Comparison of ENCODE assay signal across 8 cellular contexts in the genomic region with DNA sequence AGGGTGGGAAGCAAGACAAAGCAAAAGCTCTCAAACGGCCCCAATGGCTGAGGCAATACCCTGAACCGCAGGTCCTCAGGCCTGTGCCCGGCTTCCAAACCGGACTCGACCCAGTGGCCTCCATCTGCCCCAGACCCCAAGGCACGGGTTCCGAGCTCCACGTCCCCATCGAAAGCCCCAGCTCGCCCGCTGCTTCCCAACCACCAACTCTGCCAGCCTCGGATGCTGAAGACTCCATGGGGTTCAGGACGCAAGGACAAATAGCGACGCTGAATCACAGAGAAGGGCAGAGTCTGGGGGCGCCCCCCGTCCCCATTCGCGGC. TPM values are rescaled to one million over a fixed set of nuclear protein-coding genes. Genes with fewer than 3 reads are reported as not detected.
DNase-seq lines count a peak whose midpoint lies in the region; ATAC-seq and TF ChIP-seq lines count a peak whose summit lies in the region.

No MANE protein-coding gene starts in this region.

- H2AK5ac ChIP-seq in trophoblast cell (ENCODE audit: low read length), result peak overlapping the region; percentile 60

- H2AFZ ChIP-seq in trophoblast cell (ENCODE audit: insufficient read depth, low read length, poor library complexity), result peak overlapping the region; percentile 35

- peak overlapping the region; percentile 16 for H2BK5ac ChIP-seq in trophoblast cell (ENCODE audit: low read depth, low read length, poor library complexity)

- H3K36me3 ChIP-seq in ES-I3 (ENCODE audit: insufficient read depth, low read length) (peaks cover 6% of the 10 kb centered on the region; the same call in 1 of the 2 replicates), SJCRH30 (peaks cover 23% of the 10 kb centered on the region), esophagus squamous epithelium (peaks cover 19 to 45% (median 23%) of the 10 kb centered on the region in 3 donors), trophoblast cell (ENCODE audit: control insufficient read depth in 1 of 2, insufficient read depth in 2 of 2, low read length in 2 of 2) (peaks cover 34% of the 10 kb centered on the region in 2 experiments)

- H3K9me3 ChIP-seq in ES-I3 (ENCODE audit: control insufficient read depth, insufficient read depth, low read length), result no peaks in the 10 kb centered on the region
- H3K9me3 ChIP-seq in SJCRH30 (replicated peaks), result no peaks in the 10 kb centered on the region
- H3K9me3 ChIP-seq in esophagus squamous epithelium, result peaks cover 0 to under 1% (median 0%) of the 10 kb centered on the region in 3 donors
- H3K9me3 ChIP-seq in trophoblast cell (ENCODE audit: insufficient read depth, low read depth, low read length), result no peaks in the 10 kb centered on the region

- no peak overlapping the region for H3K23ac ChIP-seq in trophoblast cell (ENCODE audit: low read length)

- no peak overlapping the region for H4K12ac ChIP-seq in trophoblast cell (ENCODE audit: low read depth, low read length)

- peak overlapping the region; percentile 83 for H3K9ac ChIP-seq in ES-I3 (ENCODE audit: low read depth, low read length)
- peak overlapping the region; percentile 94 for H3K9ac ChIP-seq in trophoblast cell (ENCODE audit: low read length)

- H3K18ac ChIP-seq in trophoblast cell (ENCODE audit: low read length), result peak overlapping the region; percentile 72

- peak overlapping the region; percentile 78 for H3K14ac ChIP-seq in trophoblast cell (ENCODE audit: low read length)

- H3K4me3 ChIP-seq in SJCRH30 (peak overlapping the region; percentile 74), esophagus squamous epithelium (peak overlapping the region; percentile 87 to 99 (median 95)), trophoblast cell (ENCODE audit: low read depth, low read length) (peak overlapping the region; percentile 96)

- no peaks in the 10 kb centered on the region; the same call in 1 of the 2 replicates for H3K4me1 ChIP-seq in ES-I3 (ENCODE audit: insufficient read depth, low read length)
- H3K4me1 ChIP-seq in SJCRH30, result no peaks in the 10 kb centered on the region
- H3K4me1 ChIP-seq in esophagus squamous epithelium, result peaks cover 24 to 61% (median 39%) of the 10 kb centered on the region in 3 donors
- H3K4me1 ChIP-seq in trophoblast cell (ENCODE audit: control insufficient read depth in 1 of 2, insufficient read depth in 2 of 2, low read length in 2 of 2), result peaks cover 20 to 22% of the 10 kb centered on the region in 2 experiments

- no peak for TF ChIP-seq CTCF in esophagus squamous epithelium (IDR thresholded peaks at IDR 0.05)

- 1 to 3% methylated on average over 14 to 16 of the region's 19 CpGs for WGBS in esophagus squamous epithelium, 2 donors
- WGBS in trophoblast cell (ENCODE audit: extremely low coverage, insufficient coverage, insufficient read length), result no CpG with 5 or more reads among the region's 19 CpGs

- peaks cover 15% of the 10 kb centered on the region for H3K79me1 ChIP-seq in trophoblast cell (ENCODE audit: low read length)

- DNase-seq in SJCRH30 (no peak), esophagus squamous epithelium (lab: John Stamatoyannopoulos, UW) (no peak), trophoblast cell (no peak), SKM-1 treated with dmso at 0.1 percent for 144 hours (lab: John Stamatoyannopoulos, UW; ENCODE audit: unreplicated experiment) (no peak), hippocampal formation (lab: John Stamatoyannopoulos, UW) (no peak), dedifferentiated amniotic fluid mesenchymal stem cell (ENCODE audit: extremely low spot score) (no peak)

- no peak for TF ChIP-seq POLR2A in esophagus squamous epithelium (IDR thresholded peaks at IDR 0.05)

- intact Hi-C loops in esophagus squamous epithelium (cut with DNase I), result no loop called here

- H2BK12ac ChIP-seq in trophoblast cell (ENCODE audit: low read length), result no peak overlapping the region

- H4K8ac ChIP-seq in trophoblast cell (ENCODE audit: low read depth, low read length), result peak overlapping the region; percentile 44

- peaks cover 14% of the 10 kb centered on the region for H3K79me2 ChIP-seq in trophoblast cell (ENCODE audit: control insufficient read depth, insufficient read depth, low read length, poor library complexity)

- ATAC-seq in HG03045 (IDR thresholded peaks at IDR 0.05; ENCODE audit: unreplicated experiment), result no peak

- H3K4me2 ChIP-seq in trophoblast cell (ENCODE audit: low read length), result peak overlapping the region; percentile 96

- H3K27ac ChIP-seq in SJCRH30 (peak overlapping the region; percentile 28; the same call in 1 of the 2 replicates), esophagus squamous epithelium (peak overlapping the region; percentile 81 to 90 (median 90)), trophoblast cell (ENCODE audit: low read depth, low read length) (no peak overlapping the region)

- peak overlapping the region; percentile 33 for H4K91ac ChIP-seq in trophoblast cell (ENCODE audit: low read depth, low read length)

- H3K4ac ChIP-seq in trophoblast cell (ENCODE audit: low read depth, low read length), result peak overlapping the region; percentile 100

- H3K27me3 ChIP-seq in SJCRH30 (no peaks in the 10 kb centered on the region), esophagus squamous epithelium (no peaks in the 10 kb centered on the region), trophoblast cell (ENCODE audit: insufficient read depth, low read length) (no peaks in the 10 kb centered on the region)

- H2BK120ac ChIP-seq in trophoblast cell (ENCODE audit: insufficient read depth, low read length, poor library complexity), result peak overlapping the region; percentile 36

RNA-seq across cellular contexts. Expression of a gene that starts 0.6 kb away (rescaled TPM):
- total RNA-seq in SJCRH30 (2014; rRNA removed; shearing (Covaris generic)), result 176 and 183 TPM in 2 replicates
- 100 to 1,000 TPM; 113 to 198 (median 166) TPM for total RNA-seq in esophagus squamous epithelium
- 192 and 197 TPM in 2 replicates for polyA plus RNA-seq in trophoblast cell (2013)

RNA-seq across cellular contexts. Expression of a gene that starts 9.2 kb away (rescaled TPM):
- 232 and 290 TPM in 2 replicates for total RNA-seq in SJCRH30 (2014; rRNA removed; shearing (Covaris generic))
- total RNA-seq in esophagus squamous epithelium, result 100 to 1,000 TPM; 108 to 405 (median 244) TPM
- polyA plus RNA-seq in trophoblast cell (2013), result 795 and 804 TPM in 2 replicates

RNA-seq across cellular contexts. Expression of a gene that starts 27.6 kb away (rescaled TPM):
- total RNA-seq in SJCRH30 (2014; rRNA removed; shearing (Covaris generic)), result 2.9 TPM in 2 replicates
- 10 to 100 TPM in 3 of 4 donors, 1 to 10 TPM in 1; 8.2 to 39.3 (median 12.5) TPM for total RNA-seq in esophagus squamous epithelium
- 13.6 and 14.5 TPM in 2 replicates for polyA plus RNA-seq in trophoblast cell (2013)

RNA-seq across cellular contexts. Expression of a gene that starts 54.7 kb away (rescaled TPM):
- total RNA-seq in SJCRH30 (2014; rRNA removed; shearing (Covaris generic)), result 7.8 and 11.0 TPM in 2 replicates
- 10 to 100 TPM; 12.6 to 24.4 (median 18.7) TPM for total RNA-seq in esophagus squamous epithelium
- polyA plus RNA-seq in trophoblast cell (2013), result 26.8 and 27.6 TPM in 2 replicates
